ENCODE assay signal across 8 cellular contexts in genomic region chr11:65121447-65121864, GRCh38. TPM values are rescaled to one million over a fixed set of nuclear protein-coding genes. Genes with fewer than 3 reads are reported as not detected.
A peak's percentile ranks its signal among the peaks of the same experiment; 100 is the strongest.
DNase-seq lines count a peak whose midpoint lies in the region; ATAC-seq and TF ChIP-seq lines count a peak whose summit lies in the region.

No MANE protein-coding gene starts in this region.

- peak overlapping the region; percentile 98 to 100 (median 99) for H3K4me3 Mint-ChIP-seq in naive thymus-derived CD4-positive, alpha-beta T cell

- H4K20me1 ChIP-seq in OCI-LY7 (ENCODE audit: insufficient read depth, low read length): peaks cover 17% of the 10 kb centered on the region; the same call in 1 of the 2 replicates

- no peaks in the 10 kb centered on the region for H3K27me3 Mint-ChIP-seq in naive thymus-derived CD4-positive, alpha-beta T cell

- H3K4me1 Mint-ChIP-seq in naive thymus-derived CD4-positive, alpha-beta T cell: peaks cover 18 to 66% (median 52%) of the 10 kb centered on the region in 7 donors

- DNase-seq in ELR (ENCODE audit: low read depth): peak; percentile 39
- peak; percentile 49 for DNase-seq in OCI-LY7 (ENCODE audit: low spot score)
- peak in 1 of 10 donors; percentile 30 for DNase-seq in dorsolateral prefrontal cortex
- DNase-seq in naive thymus-derived CD4-positive, alpha-beta T cell: peak in 3 of 9 donors; percentile 23 to 41 (median 27)
- DNase-seq in NCI-H526 (lab: John Stamatoyannopoulos, UW): no peak
- DNase-seq in LoVo (ENCODE audit: low spot score): no peak
- no peak for DNase-seq in activated CD4-positive, CD25-positive, alpha-beta regulatory T cell treated with anti-CD3 and anti-CD28 coated beads, Interleukin-2, amount 50 U/mL, for 72 hours

- BruUV-seq in OCI-LY7 (replicated peaks; lab: Mats Ljungman, UMichigan): no TSS peak

- intact Hi-C loops in OCI-LY7 (cut with micrococcal nuclease; ENCODE audit: unreplicated experiment) (no loop called here), dorsolateral prefrontal cortex (cut with DNase I) (loop anchor here in 1 of 2 donors (5.0 kb wide), 1 partner anchor 274 kb away; no protein-coding TSS in a partner anchor)
- intact Hi-C loops in naive thymus-derived CD4-positive, alpha-beta T cell (cut with micrococcal nuclease): no loop called here

- peaks cover 57% of the 10 kb centered on the region for H3K4me1 ChIP-seq in OCI-LY7 (ENCODE audit: insufficient read depth, low read length, poor library complexity, severe bottlenecking)
- peaks cover 19 to 24% of the 10 kb centered on the region in 2 donors for H3K4me1 ChIP-seq in naive thymus-derived CD4-positive, alpha-beta T cell (ENCODE audit: control insufficient read depth in 2 of 2, insufficient read depth in 2 of 2, low read length in 2 of 2)

- H3K27ac ChIP-seq in OCI-LY7 (ENCODE audit: low read depth, low read length, poor library complexity, severe bottlenecking) (peak overlapping the region; percentile 78), dorsolateral prefrontal cortex (peak overlapping the region; percentile 7 to 95 (median 87))
- H3K27ac ChIP-seq in naive thymus-derived CD4-positive, alpha-beta T cell (ENCODE audit: low read depth, low read length): peak overlapping the region; percentile 99

- H3K36me3 Mint-ChIP-seq in naive thymus-derived CD4-positive, alpha-beta T cell: peaks cover 0 to 37% (median 33%) of the 10 kb centered on the region in 5 donors

- no peaks in the 10 kb centered on the region for H3K27me3 ChIP-seq in dorsolateral prefrontal cortex
- H3K27me3 ChIP-seq in naive thymus-derived CD4-positive, alpha-beta T cell (ENCODE audit: control insufficient read depth in 2 of 2, insufficient read depth in 2 of 2, low read length in 2 of 2): no peaks in the 10 kb centered on the region

- no peak for ATAC-seq in naive thymus-derived CD4-positive, alpha-beta T cell
- no peak for ATAC-seq in GM21737 (IDR thresholded peaks at IDR 0.05; ENCODE audit: unreplicated experiment)

- H3K36me3 ChIP-seq in OCI-LY7 (ENCODE audit: insufficient read depth, low read length): peaks cover 76% of the 10 kb centered on the region
- H3K36me3 ChIP-seq in naive thymus-derived CD4-positive, alpha-beta T cell (ENCODE audit: control insufficient read depth in 2 of 3, insufficient read depth in 3 of 3, low read length in 3 of 3): peaks cover 19 to 57% (median 21%) of the 10 kb centered on the region in 3 experiments

- peak overlapping the region; percentile 95 for H3K4me3 ChIP-seq in OCI-LY7 (ENCODE audit: low read depth, low read length, poor library complexity, severe bottlenecking)
- H3K4me3 ChIP-seq in dorsolateral prefrontal cortex: peak overlapping the region; percentile 55 to 100 (median 94)
- peak overlapping the region; percentile 99 for H3K4me3 ChIP-seq in naive thymus-derived CD4-positive, alpha-beta T cell (ENCODE audit: low read length)

- CTCF ChIA-PET in OCI-LY7 (lab: Charles Lee; ENCODE audit: unreplicated experiment): interaction anchor here (0.6 to 2.0 kb wide), 2 partner anchors 9 to 59 kb away, joined by 4 to 5 read pairs; partner anchors contain the start of gene TM7SF2
- CTCF ChIA-PET in naive thymus-derived CD4-positive, alpha-beta T cell (lab: Charles Lee): interaction anchor here (0.7 to 3.1 kb wide), 9 partner anchors 10 to 400 kb away, joined by 3 to 48 read pairs (median 4); partner anchors contain the start of genes ARL2, SYVN1 and TM7SF2

- H3K9me2 ChIP-seq in OCI-LY7 (ENCODE audit: insufficient read depth, low read length): no peaks in the 10 kb centered on the region

- POLR2A ChIA-PET in OCI-LY7 (lab: Charles Lee): interaction anchor here (0.7 to 4.0 kb wide), 7 partner anchors 12 to 727 kb away, joined by 3 to 47 read pairs (median 5); partner anchors contain the start of genes CAPN1 and SYVN1
- POLR2A ChIA-PET in naive thymus-derived CD4-positive, alpha-beta T cell (lab: Charles Lee): interaction anchor here (0.8 to 9.9 kb wide), 34 partner anchors 11 to 804 kb away, joined by 3 to 237 read pairs (median 5); partner anchors contain the start of genes ARL2, ATG2A, CAPN1 and MAJIN

- H3K27ac Mint-ChIP-seq in naive thymus-derived CD4-positive, alpha-beta T cell: peak overlapping the region; percentile 98 to 100 (median 100)

- no peak overlapping the region for H2AFZ ChIP-seq in OCI-LY7 (ENCODE audit: low read length)

- H3K9me3 Mint-ChIP-seq in naive thymus-derived CD4-positive, alpha-beta T cell: peaks cover 0 to 2% (median 0%) of the 10 kb centered on the region in 11 donors

- H3K4me2 ChIP-seq in OCI-LY7 (ENCODE audit: low read length): peak overlapping the region; percentile 87

- TF ChIP-seq CTCF in OCI-LY7 (conservative IDR thresholded peaks at IDR 0.05; ENCODE audit: low read length): no peak
- TF ChIP-seq CTCF in dorsolateral prefrontal cortex (IDR thresholded peaks at IDR 0.05 in 54 of 56, conservative IDR thresholded peaks at IDR 0.05 in 2 of 56; ENCODE audit: low read depth in 1 of 56, partially characterized antibody in 56 of 56): no peak

- no peaks in the 10 kb centered on the region for H3K9me3 ChIP-seq in OCI-LY7 (ENCODE audit: low read length)
- H3K9me3 ChIP-seq in naive thymus-derived CD4-positive, alpha-beta T cell (ENCODE audit: control insufficient read depth in 2 of 3, low read length in 3 of 3): no peaks in the 10 kb centered on the region

- H3K79me2 ChIP-seq in OCI-LY7 (ENCODE audit: insufficient read depth, low read depth, low read length): peaks cover 70% of the 10 kb centered on the region

RNA-seq across cellular contexts. Expression of gene FAU, which starts 0.5 kb away (rescaled TPM):
- 1,573 and 1,628 TPM in 2 replicates for total RNA-seq in OCI-LY7 (2014; rRNA removed; shearing (Covaris generic))
- 1,401 and 1,406 TPM in 2 replicates for total RNA-seq in OCI-LY7 (2022)
- total RNA-seq in dorsolateral prefrontal cortex: 100 to 1,000 TPM; 297 to 519 (median 403) TPM
- 1,000 to 10,000 TPM; 1,053 to 1,849 (median 1,722) TPM for total RNA-seq in naive thymus-derived CD4-positive, alpha-beta T cell
- polyA plus RNA-seq in naive thymus-derived CD4-positive, alpha-beta T cell: 1,000 to 10,000 TPM; 1,055 to 1,372 TPM

RNA-seq across cellular contexts. Expression of gene MRPL49, which starts 0.7 kb away (rescaled TPM):
- total RNA-seq in OCI-LY7 (2014; rRNA removed; shearing (Covaris generic)): 81.6 and 83.2 TPM in 2 replicates
- total RNA-seq in OCI-LY7 (2022): 65.2 and 67.2 TPM in 2 replicates
- 10 to 100 TPM; 25.1 to 58.7 (median 39.4) TPM for total RNA-seq in dorsolateral prefrontal cortex
- total RNA-seq in naive thymus-derived CD4-positive, alpha-beta T cell: 10 to 100 TPM; 38.1 to 65.5 (median 51.9) TPM
- 100 to 1,000 TPM in 1 of 2 donors, 10 to 100 TPM in 1; 93.7 to 102 TPM for polyA plus RNA-seq in naive thymus-derived CD4-positive, alpha-beta T cell

RNA-seq across cellular contexts. Expression of gene ZNHIT2, which starts 4.0 kb away (rescaled TPM):
- 29.9 and 32.4 TPM in 2 replicates for total RNA-seq in OCI-LY7 (2014; rRNA removed; shearing (Covaris generic))
- total RNA-seq in OCI-LY7 (2022) (10.7 and 11.5 TPM in 2 replicates), dorsolateral prefrontal cortex (10 to 100 TPM in 20 of 120 experiments, 1 to 10 TPM in 100; 4.6 to 13.3 (median 8.5) TPM)
- total RNA-seq in naive thymus-derived CD4-positive, alpha-beta T cell: 10 to 100 TPM in 4 of 5 experiments, 1 to 10 TPM in 1; 9.9 to 18.2 (median 11.3) TPM
- 10 to 100 TPM; 29.9 to 35.6 TPM for polyA plus RNA-seq in naive thymus-derived CD4-positive, alpha-beta T cell

RNA-seq across cellular contexts. Expression of gene TM7SF2, which starts 9.8 kb away (rescaled TPM):
- 25.8 and 30.1 TPM in 2 replicates for total RNA-seq in OCI-LY7 (2014; rRNA removed; shearing (Covaris generic))
- total RNA-seq in OCI-LY7 (2022) (46.7 and 54.1 TPM in 2 replicates), dorsolateral prefrontal cortex (10 to 100 TPM; 26.8 to 66.8 (median 45.6) TPM)
- 10 to 100 TPM; 21.6 to 37.8 (median 30.8) TPM for total RNA-seq in naive thymus-derived CD4-positive, alpha-beta T cell
- 10 to 100 TPM; 15.0 to 21.1 TPM for polyA plus RNA-seq in naive thymus-derived CD4-positive, alpha-beta T cell

RNA-seq across cellular contexts. Expression of gene SYVN1, which starts 12.9 kb away (rescaled TPM):
- 102 and 134 TPM in 2 replicates for total RNA-seq in OCI-LY7 (2014; rRNA removed; shearing (Covaris generic))
- total RNA-seq in OCI-LY7 (2022) (310 and 320 TPM in 2 replicates), dorsolateral prefrontal cortex (10 to 100 TPM; 38.3 to 74.2 (median 53.2) TPM)
- total RNA-seq in naive thymus-derived CD4-positive, alpha-beta T cell: 10 to 100 TPM; 61.0 to 84.6 (median 67.9) TPM
- 10 to 100 TPM in 1 of 2 donors, 1 to 10 TPM in 1; 8.6 to 15.0 TPM for polyA plus RNA-seq in naive thymus-derived CD4-positive, alpha-beta T cell

Comparison
In these comparisons a context has a peak if more than half of its experiments do, and no peak if none do; other contexts are left out.
1. DNase-seq: peak in ELR (single experiment) and OCI-LY7 (single experiment); none in NCI-H526 (0 of 2), LoVo (single experiment) and activated CD4-positive, CD25-positive, alpha-beta regulatory T cell treated with anti-CD3 and anti-CD28 coated beads, Interleukin-2, amount 50 U/mL, for 72 hours (single experiment).
2. Peak in every context shown above with its lines, with median percentiles within 50 percentile points of each other: H3K27ac ChIP-seq and H3K4me3 ChIP-seq.